8 cellular contexts compared by ENCODE assay signal in genomic region chr2:26768759-26769500, GRCh38. TPM values are rescaled to one million over a fixed set of nuclear protein-coding genes. Genes with fewer than 3 reads are reported as not detected.
DNase-seq lines count a peak whose midpoint lies in the region; ATAC-seq, FAIRE-seq and TF ChIP-seq lines count a peak whose summit lies in the region.

No MANE protein-coding gene starts in this region.

- dilution Hi-C loops in endothelial cell of umbilical vein (cut with MboI; ENCODE audit: extremely low pct_ligation_motif_present, low sequenced_read_pairs): no loop called here

- no peak overlapping the region for H3K4me3 ChIP-seq in CD4-positive, CD25-positive, alpha-beta regulatory T cell (ENCODE audit: low read depth, low read length)
- H3K4me3 ChIP-seq in endothelial cell of umbilical vein (replicated peaks in 1 of 3; ENCODE audit: insufficient read depth in 1 of 3, low read depth in 1 of 3, low read length in 3 of 3): no peak overlapping the region

- POLR2A ChIA-PET in endothelial cell of umbilical vein (lab: Charles Lee): interaction anchor here (1.1 kb wide), 1 partner anchor 8 kb away, joined by 3 read pairs; no protein-coding TSS in a partner anchor

- H3K9me1 ChIP-seq in endothelial cell of umbilical vein (replicated peaks; ENCODE audit: control insufficient read depth, extremely low read depth, insufficient read depth, low read length): no peaks in the 10 kb centered on the region

- H3K27me3 ChIP-seq in CD4-positive, CD25-positive, alpha-beta regulatory T cell (ENCODE audit: control insufficient read depth, insufficient read depth, low read length): no peaks in the 10 kb centered on the region
- H3K27me3 ChIP-seq in endothelial cell of umbilical vein (ENCODE audit: control insufficient read depth in 2 of 2, insufficient read depth in 2 of 2, low read length in 2 of 2): no peaks in the 10 kb centered on the region

- no peak for TF ChIP-seq POLR2A in endothelial cell of umbilical vein (IDR thresholded peaks at IDR 0.05; ENCODE audit: low read depth, low read length)

- no peak overlapping the region for H2AFZ ChIP-seq in endothelial cell of umbilical vein (ENCODE audit: low read depth, low read length)

- H3K4me3 Mint-ChIP-seq in CD4-positive, CD25-positive, alpha-beta regulatory T cell: peak overlapping the region in 1 of 4 donors; percentile 56
- H3K4me3 Mint-ChIP-seq in natural killer cell: peak overlapping the region; percentile 58

- TF ChIP-seq CTCF in endothelial cell of umbilical vein (IDR thresholded peaks at IDR 0.05; ENCODE audit: extremely low read depth in 1 of 2, insufficient read depth in 1 of 2, low read depth in 1 of 2, low read length in 2 of 2) (no peak), natural killer cell (IDR thresholded peaks at IDR 0.05) (no peak)

- no peaks in the 10 kb centered on the region for H3K9me3 Mint-ChIP-seq in CD4-positive, CD25-positive, alpha-beta regulatory T cell
- no peaks in the 10 kb centered on the region for H3K9me3 Mint-ChIP-seq in natural killer cell

- H3K79me2 ChIP-seq in endothelial cell of umbilical vein (ENCODE audit: control insufficient read depth, insufficient read depth, low read length): peaks cover 70% of the 10 kb centered on the region

- intact Hi-C loops in endothelial cell of umbilical vein (cut with micrococcal nuclease): no loop called here
- intact Hi-C loops in natural killer cell (cut with micrococcal nuclease): no loop called here

- H3K27ac Mint-ChIP-seq in CD4-positive, CD25-positive, alpha-beta regulatory T cell: peak overlapping the region in 2 of 3 donors; percentile 17 to 65
- peak overlapping the region; percentile 91 to 93 for H3K27ac Mint-ChIP-seq in natural killer cell

- CTCF ChIA-PET in endothelial cell of umbilical vein (lab: Charles Lee): interaction anchor here (0.6 to 1.5 kb wide), 6 partner anchors 8 to 191 kb away, joined by 3 to 6 read pairs (median 5); partner anchors contain the start of gene CENPA

- no peak for FAIRE-seq in endothelial cell of umbilical vein (lab: Jason Lieb, UNC)

- H3K4me1 Mint-ChIP-seq in CD4-positive, CD25-positive, alpha-beta regulatory T cell: peaks cover 16 to 80% (median 53%) of the 10 kb centered on the region in 4 donors
- H3K4me1 Mint-ChIP-seq in natural killer cell: peaks cover 48 to 71% of the 10 kb centered on the region in 2 donors

- no peak overlapping the region for H3K9ac ChIP-seq in endothelial cell of umbilical vein (replicated peaks; ENCODE audit: extremely low read depth, insufficient read depth, low read length)

- H3K27me3 Mint-ChIP-seq in CD4-positive, CD25-positive, alpha-beta regulatory T cell: no peaks in the 10 kb centered on the region
- H3K27me3 Mint-ChIP-seq in natural killer cell (ENCODE audit: low read depth in 2 of 2): no peaks in the 10 kb centered on the region

- ATAC-seq in CD4-positive, CD25-positive, alpha-beta regulatory T cell (ENCODE audit: low read depth in 2 of 2): peak in 1 of 2 donors; percentile 17
- peak; percentile 67 to 79 (median 73) for ATAC-seq in natural killer cell
- no peak for ATAC-seq in GM19023 (IDR thresholded peaks at IDR 0.05; ENCODE audit: unreplicated experiment)
- no peak for ATAC-seq in GM18861 (IDR thresholded peaks at IDR 0.05; ENCODE audit: unreplicated experiment)

- H3K27ac ChIP-seq in CD4-positive, CD25-positive, alpha-beta regulatory T cell (ENCODE audit: insufficient read depth, low read length, poor library complexity, severe bottlenecking): peak overlapping the region; percentile 3
- no peak overlapping the region for H3K27ac ChIP-seq in endothelial cell of umbilical vein (ENCODE audit: insufficient read depth, low read depth, low read length)

- peak in 1 of 3 donors; percentile 47 for DNase-seq in CD4-positive, CD25-positive, alpha-beta regulatory T cell
- peak; percentile 98 for DNase-seq in OCI-M1 (lab: John Stamatoyannopoulos, UW)
- peak; percentile 24 for DNase-seq in endothelial cell of umbilical vein (ENCODE audit: low read depth, low spot score)
- peak; percentile 52 for DNase-seq in natural killer cell
- DNase-seq in NCI-H1694 (lab: John Stamatoyannopoulos, UW): no peak
- DNase-seq in NCI-H2029 treated with DMSO at 0.1 percent for 48 hours (lab: John Stamatoyannopoulos, UW): no peak

- no peaks in the 10 kb centered on the region for H3K36me3 ChIP-seq in CD4-positive, CD25-positive, alpha-beta regulatory T cell (ENCODE audit: control insufficient read depth, insufficient read depth, low read length)
- peaks cover 0 to 2% of the 10 kb centered on the region in 2 experiments for H3K36me3 ChIP-seq in endothelial cell of umbilical vein (ENCODE audit: control insufficient read depth in 2 of 2, extremely low read depth in 1 of 2, insufficient read depth in 2 of 2, low read length in 2 of 2)

- H4K20me1 ChIP-seq in endothelial cell of umbilical vein (replicated peaks; ENCODE audit: control insufficient read depth, extremely low read depth, insufficient read depth, low read length): no peaks in the 10 kb centered on the region

- H3K4me1 ChIP-seq in CD4-positive, CD25-positive, alpha-beta regulatory T cell (ENCODE audit: control insufficient read depth, insufficient read depth, low read length, poor library complexity, severe bottlenecking): peaks cover 39% of the 10 kb centered on the region
- H3K4me1 ChIP-seq in endothelial cell of umbilical vein (ENCODE audit: control insufficient read depth, extremely low read depth, insufficient read depth, low read length): peaks cover 25% of the 10 kb centered on the region

- no peaks in the 10 kb centered on the region for H3K36me3 Mint-ChIP-seq in CD4-positive, CD25-positive, alpha-beta regulatory T cell
- no peaks in the 10 kb centered on the region for H3K36me3 Mint-ChIP-seq in natural killer cell

- H3K4me2 ChIP-seq in endothelial cell of umbilical vein (ENCODE audit: insufficient read depth, low read length): no peak overlapping the region

- H3K9me3 ChIP-seq in CD4-positive, CD25-positive, alpha-beta regulatory T cell (ENCODE audit: control insufficient read depth in 2 of 2, low read length in 2 of 2): no peaks in the 10 kb centered on the region
- no peaks in the 10 kb centered on the region for H3K9me3 ChIP-seq in endothelial cell of umbilical vein (replicated peaks; ENCODE audit: control insufficient read depth, insufficient read depth, low read length)

- no TSS peak for BruUV-seq in endothelial cell of umbilical vein (replicated peaks; lab: Mats Ljungman, UMichigan)

TF ChIP-seq in endothelial cell of umbilical vein, 7 proteins besides CTCF, POLR2A, EP300 and RAD21:
- TF ChIP-seq MYC (IDR thresholded peaks at IDR 0.05; ENCODE audit: low read depth, low read length) (no peak), FOS (IDR thresholded peaks at IDR 0.05; ENCODE audit: borderline replicate concordance, insufficient read depth, low read length) (no peak), GATA2 (IDR thresholded peaks at IDR 0.05; ENCODE audit: insufficient read depth, insufficient read length, low read depth, low read length) (no peak), EZH2 (IDR thresholded peaks at IDR 0.05; ENCODE audit: borderline replicate concordance, low read depth, low read length, severe bottlenecking) (no peak), POLR2AphosphoS5 (IDR thresholded peaks at IDR 0.05; ENCODE audit: insufficient read depth, low read depth, low read length) (no peak), JUN (IDR thresholded peaks at IDR 0.05; ENCODE audit: borderline replicate concordance, insufficient read depth, insufficient read length, low read depth) (no peak)

RNA-seq across cellular contexts. Expression of gene SLC35F6, which starts 4.8 kb away (rescaled TPM):
- total RNA-seq in CD4-positive, CD25-positive, alpha-beta regulatory T cell: 21.2 TPM
- 1 to 10 TPM; 5.7 to 7.9 (median 7.1) TPM for polyA plus RNA-seq in CD4-positive, CD25-positive, alpha-beta regulatory T cell
- total RNA-seq in endothelial cell of umbilical vein (36.6 and 39.8 TPM in 2 replicates), natural killer cell (10 to 100 TPM; 30.0 to 35.6 (median 30.4) TPM)
- polyA plus RNA-seq in endothelial cell of umbilical vein: 34.6 and 43.8 TPM in 2 replicates
- 23.3 and 23.7 TPM in 2 replicates for polyA plus RNA-seq in endothelial cell of umbilical vein (2011; cell fraction: cytosol; rRNA removed)
- polyA plus RNA-seq in endothelial cell of umbilical vein (2011; cell fraction: nucleus; rRNA removed): 10.9 and 12.0 TPM in 2 replicates
- 19.6 and 20.0 TPM in 2 replicates for polyA plus RNA-seq in endothelial cell of umbilical vein (2012)
- polyA minus RNA-seq in endothelial cell of umbilical vein: 59.9 and 70.1 TPM in 2 replicates
- 48.1 TPM for polyA minus RNA-seq in endothelial cell of umbilical vein (2011; cell fraction: cytosol; rRNA and poly(A)+ RNA removed)
- 14.7 and 16.6 TPM in 2 replicates for polyA minus RNA-seq in endothelial cell of umbilical vein (2011; cell fraction: nucleus; rRNA and poly(A)+ RNA removed)

RNA-seq across cellular contexts. Expression of gene CENPA, which starts 16.9 kb away (rescaled TPM):
- total RNA-seq in CD4-positive, CD25-positive, alpha-beta regulatory T cell: 2.0 TPM
- 1 to 10 TPM in 3 of 4 donors, under 1 TPM in 1; 0.54 to 3.9 (median 2.5) TPM for polyA plus RNA-seq in CD4-positive, CD25-positive, alpha-beta regulatory T cell
- total RNA-seq in endothelial cell of umbilical vein: 33.1 and 34.1 TPM in 2 replicates
- polyA plus RNA-seq in endothelial cell of umbilical vein: 18.6 and 22.0 TPM in 2 replicates
- 27.5 and 28.2 TPM in 2 replicates for polyA plus RNA-seq in endothelial cell of umbilical vein (2011; cell fraction: cytosol; rRNA removed)
- polyA plus RNA-seq in endothelial cell of umbilical vein (2011; cell fraction: nucleus; rRNA removed): 13.3 and 14.0 TPM in 2 replicates
- polyA plus RNA-seq in endothelial cell of umbilical vein (2012): 10.5 and 22.7 TPM in 2 replicates
- polyA minus RNA-seq in endothelial cell of umbilical vein: 14.9 and 17.7 TPM in 2 replicates
- 28.3 TPM for polyA minus RNA-seq in endothelial cell of umbilical vein (2011; cell fraction: cytosol; rRNA and poly(A)+ RNA removed)
- 6.3 and 7.4 TPM in 2 replicates for polyA minus RNA-seq in endothelial cell of umbilical vein (2011; cell fraction: nucleus; rRNA and poly(A)+ RNA removed)
- total RNA-seq in natural killer cell: under 1 TPM; 0.38 to 0.52 (median 0.50) TPM

Comparison
In these comparisons a context has a peak if more than half of its experiments do, and no peak if none do; other contexts are left out.
1. ATAC-seq: peak in natural killer cell (3 of 3); none in GM19023 (single experiment) and GM18861 (single experiment).
2. DNase-seq: peak in OCI-M1 (single experiment), endothelial cell of umbilical vein (single experiment) and natural killer cell (single experiment); none in NCI-H1694 (single experiment) and NCI-H2029 treated with DMSO at 0.1 percent for 48 hours (single experiment).
3. RNA of gene CENPA, which starts 16.9 kb away (total RNA-seq): 33.1 to 34.1 TPM in endothelial cell of umbilical vein; 2.0 TPM in CD4-positive, CD25-positive, alpha-beta regulatory T cell (single experiment) and 0.38 to 0.52 TPM in natural killer cell; every median in the first group is over 10 times any median in the second.